In the genomic region with DNA sequence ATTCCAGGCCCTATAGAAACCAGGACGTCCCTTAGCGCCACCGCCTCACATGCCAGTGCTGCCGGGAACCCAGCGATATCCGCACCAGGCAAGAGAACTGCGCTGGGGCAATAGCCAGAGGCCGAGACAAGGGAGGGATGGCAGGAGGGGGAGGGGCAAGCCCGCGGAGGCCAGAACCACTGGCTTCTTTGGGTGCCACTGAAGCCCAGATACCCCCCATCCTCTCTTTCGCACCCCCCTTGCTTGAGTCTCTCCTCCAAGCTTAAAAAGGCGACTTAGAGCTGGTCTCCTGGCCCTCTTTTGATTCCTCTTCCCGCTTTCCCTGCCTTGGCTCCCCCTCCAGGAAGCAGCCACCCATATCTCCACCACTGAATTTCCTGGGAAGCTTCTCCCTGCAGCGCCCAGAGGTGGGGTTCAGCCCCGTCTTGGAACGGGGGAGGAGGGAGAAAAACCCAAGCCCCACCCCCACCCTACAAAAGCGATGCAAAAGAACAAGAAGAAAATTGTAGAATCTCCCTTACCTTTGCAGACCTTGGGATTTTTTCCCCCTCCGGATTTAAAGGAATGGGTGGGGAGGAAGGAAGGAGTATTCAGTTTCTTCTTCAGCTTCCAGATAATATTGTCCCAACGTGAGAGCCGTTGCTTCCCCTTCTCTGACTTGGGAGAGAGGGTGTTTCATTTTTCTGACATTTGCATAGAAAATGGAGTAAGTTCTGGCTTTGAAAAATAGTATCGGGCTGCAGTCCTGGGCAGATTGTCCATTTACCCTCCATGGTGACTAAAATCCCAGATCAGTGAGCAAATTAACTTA, we compare ENCODE assay signal across 9 cellular contexts. TPM values are rescaled to one million over a fixed set of nuclear protein-coding genes. Genes with fewer than 3 reads are reported as not detected.
DNase-seq lines count a peak whose midpoint lies in the region; ATAC-seq and TF ChIP-seq lines count a peak whose summit lies in the region.
"Had no signal": no experiment of that assay in that cellular context is flagged by ENCODE, and none has a peak within 500 bp of the region (broad histone marks: within the 10 kb centered on the region; RNA-seq: fewer than 3 reads in every experiment).

No MANE protein-coding gene starts in this region.

- no peaks in the 10 kb centered on the region for H3K9me3 ChIP-seq in PC-9 (ENCODE audit: insufficient read depth, low read depth)
- H3K9me3 ChIP-seq in smooth muscle cell (replicated peaks; ENCODE audit: low read depth): no peaks in the 10 kb centered on the region

- no peaks in the 10 kb centered on the region for H3K9me2 ChIP-seq in PC-9 (ENCODE audit: insufficient read depth)

- H3K4me1 ChIP-seq in PC-9 (replicated peaks; ENCODE audit: insufficient read depth): peaks cover 26% of the 10 kb centered on the region
- H3K4me1 ChIP-seq in smooth muscle cell (ENCODE audit: low read depth): peaks cover 8% of the 10 kb centered on the region

- POLR2A ChIA-PET in PC-9 (lab: Charles Lee; ENCODE audit: unreplicated experiment) (interaction anchor here (0.9 kb wide), 1 partner anchor 21 kb away, joined by 3 read pairs; no protein-coding TSS in a partner anchor), GM10248 (lab: Yijun Ruan, JAX) (no interaction called here)

- DNase-seq in GM06990 (ENCODE audit: extremely low read depth, insufficient read length) (no peak), PC-9 (peak; percentile 66 to 68), fibroblast of the aortic adventitia (ENCODE audit: low read depth) (no peak), smooth muscle cell (lab: John Stamatoyannopoulos, UW; ENCODE audit: unreplicated experiment) (peak; percentile 26), NCI-H2227 (lab: John Stamatoyannopoulos, UW; ENCODE audit: unreplicated experiment) (no peak), GM10248 (ENCODE audit: extremely low spot score) (no peak), NCI-H2196 treated with DMSO at 0.1 percent for 48 hours (lab: John Stamatoyannopoulos, UW; ENCODE audit: unreplicated experiment) (no peak)
- DNase-seq: activated CD8-positive, alpha-beta memory T cell treated with anti-CD3 and anti-CD28 coated beads, Interleukin-2, amount 50 U/mL, for 48 hours had no signal

- intact Hi-C loops in PC-9 (cut with micrococcal nuclease; ENCODE audit: unreplicated experiment): no loop called here

- H3K27ac ChIP-seq in PC-9 (peak overlapping the region; percentile 63), smooth muscle cell (ENCODE audit: low read depth) (peak overlapping the region; percentile 54)

- CTCF ChIA-PET in PC-9 (lab: Charles Lee) (interaction anchor here (0.6 to 0.8 kb wide), 5 partner anchors 9 to 303 kb away, joined by 3 to 12 read pairs (median 4); no protein-coding TSS in a partner anchor), GM10248 (lab: Yijun Ruan, JAX) (no interaction called here)

- H2AFZ ChIP-seq in PC-9 (peak overlapping the region; percentile 80), smooth muscle cell (ENCODE audit: low read depth) (peak overlapping the region; percentile 70)

- no peaks in the 10 kb centered on the region for H3K36me3 ChIP-seq in GM06990 (ENCODE audit: control insufficient read depth, insufficient read depth, low read length)
- H3K36me3 ChIP-seq in PC-9 (ENCODE audit: low read depth): no peaks in the 10 kb centered on the region
- H3K36me3 ChIP-seq in smooth muscle cell (ENCODE audit: low read depth): no peaks in the 10 kb centered on the region

- H3K4me3 ChIP-seq in GM06990 (replicated peaks; ENCODE audit: low read depth, low read length) (peak overlapping the region; percentile 63), PC-9 (peak overlapping the region; percentile 74), fibroblast of the aortic adventitia (ENCODE audit: low read depth, low read length) (peak overlapping the region; percentile 58), smooth muscle cell (peak overlapping the region; percentile 66)

- no peak for ATAC-seq in HG03280 (IDR thresholded peaks at IDR 0.05; ENCODE audit: unreplicated experiment)

- H4K20me1 ChIP-seq in PC-9 (ENCODE audit: insufficient read depth): peaks cover 32% of the 10 kb centered on the region
- peaks cover 44% of the 10 kb centered on the region for H4K20me1 ChIP-seq in smooth muscle cell (ENCODE audit: low read depth)

- H3K27me3 ChIP-seq in GM06990 (replicated peaks; ENCODE audit: control insufficient read depth, insufficient read depth, low read length) (no peaks in the 10 kb centered on the region; the same call in 1 of the 2 replicates), PC-9 (ENCODE audit: insufficient read depth, low read depth) (no peaks in the 10 kb centered on the region), smooth muscle cell (ENCODE audit: low read depth) (peaks cover 7% of the 10 kb centered on the region)

- H3K4me2 ChIP-seq in PC-9 (peak overlapping the region; percentile 93), smooth muscle cell (peak overlapping the region; percentile 98)

- no TSS peak for BruUV-seq in PC-9 (replicated peaks; lab: Mats Ljungman, UMichigan)

- 3% methylated on average over 21 of the region's 21 CpGs for WGBS in smooth muscle cell (ENCODE audit: low lambda C conversion rate)

- peaks cover 22% of the 10 kb centered on the region for H3F3A ChIP-seq in PC-9 (ENCODE audit: insufficient read depth, low read depth)
- peaks cover 16% of the 10 kb centered on the region for H3F3A ChIP-seq in smooth muscle cell (ENCODE audit: low read depth)

- TF ChIP-seq CTCF in GM06990 (IDR thresholded peaks at IDR 0.05; ENCODE audit: insufficient read depth, low read length, poor library complexity, severe bottlenecking) (no peak), PC-9 (conservative IDR thresholded peaks at IDR 0.05) (peak; percentile 44), fibroblast of the aortic adventitia (IDR thresholded peaks at IDR 0.05; ENCODE audit: insufficient read depth, low read length) (no peak), smooth muscle cell (IDR thresholded peaks at IDR 0.05; ENCODE audit: borderline replicate concordance, insufficient read depth, poor library complexity, severe bottlenecking) (peak; percentile 3), GM10248 (IDR thresholded peaks at IDR 0.05; ENCODE audit: control extremely low read depth, extremely low read depth, low read depth, missing control alignments) (no peak)

- H3K9ac ChIP-seq in smooth muscle cell (ENCODE audit: low read depth): peak overlapping the region; percentile 65

- H3K79me2 ChIP-seq in PC-9 (ENCODE audit: low read depth) (peaks cover 63% of the 10 kb centered on the region), smooth muscle cell (ENCODE audit: low read depth) (peaks cover 77% of the 10 kb centered on the region)

RNA-seq across cellular contexts. Expression of a gene that starts 0.6 kb away (rescaled TPM):
- 27.9 and 30.7 TPM in 2 replicates for total RNA-seq in PC-9 (2021)
- total RNA-seq in fibroblast of the aortic adventitia (ENCODE audit: low replicate concordance): 0.63 and 13.1 TPM in 2 replicates
- 6.3 and 7.2 TPM in 2 replicates for total RNA-seq in smooth muscle cell
- 9.3 and 10.3 TPM in 2 replicates for polyA plus RNA-seq in smooth muscle cell

RNA-seq across cellular contexts. Expression of a gene that starts 6.7 kb away (rescaled TPM):
- total RNA-seq in PC-9 (2021) (28.2 and 34.0 TPM in 2 replicates), fibroblast of the aortic adventitia (ENCODE audit: low replicate concordance) (0.18 and 4.7 TPM in 2 replicates), smooth muscle cell (13.7 and 16.1 TPM in 2 replicates)
- polyA plus RNA-seq in smooth muscle cell: 29.7 and 33.4 TPM in 2 replicates

RNA-seq across cellular contexts. Expression of a gene that starts 10.6 kb away (rescaled TPM):
- total RNA-seq in PC-9 (2021) (8.3 and 12.9 TPM in 2 replicates), fibroblast of the aortic adventitia (ENCODE audit: low replicate concordance) (0.27 and 0.57 TPM in 2 replicates), smooth muscle cell (0.49 and 0.94 TPM in 2 replicates)
- polyA plus RNA-seq in smooth muscle cell: 1.4 and 1.8 TPM in 2 replicates

RNA-seq across cellular contexts. Expression of a gene that starts 10.9 kb away (rescaled TPM):
- total RNA-seq in PC-9 (2021): 0.70 and 1.3 TPM in 2 replicates
- total RNA-seq in fibroblast of the aortic adventitia (ENCODE audit: low replicate concordance): 0.09 TPM in 1 of 2 replicates, not detected in the other
- 2.0 and 3.8 TPM in 2 replicates for total RNA-seq in smooth muscle cell
- polyA plus RNA-seq in smooth muscle cell: 0.15 and 0.94 TPM in 2 replicates

RNA-seq across cellular contexts. Expression of a gene that starts 14.1 kb away (rescaled TPM):
- total RNA-seq in PC-9 (2021) (17.2 and 19.1 TPM in 2 replicates), fibroblast of the aortic adventitia (ENCODE audit: low replicate concordance) (9.7 and 14.2 TPM in 2 replicates), smooth muscle cell (5.1 and 9.1 TPM in 2 replicates)
- 2.8 and 4.4 TPM in 2 replicates for polyA plus RNA-seq in smooth muscle cell

Comparison
In these comparisons a context has a peak if more than half of its experiments do, and no peak if none do; other contexts are left out.
1. DNase-seq: peak in PC-9 (2 of 2) and smooth muscle cell (single experiment); none in GM06990 (single experiment), fibroblast of the aortic adventitia (single experiment), NCI-H2227 (single experiment), GM10248 (single experiment) and NCI-H2196 treated with DMSO at 0.1 percent for 48 hours (single experiment).
2. CTCF ChIP-seq: peak in PC-9 (single experiment) and smooth muscle cell (single experiment); none in GM06990 (single experiment), fibroblast of the aortic adventitia (single experiment) and GM10248 (single experiment).
3. Peak in every context shown above with its lines, with median percentiles within 50 percentile points of each other: H3K4me3 ChIP-seq.